In the genomic region with DNA sequence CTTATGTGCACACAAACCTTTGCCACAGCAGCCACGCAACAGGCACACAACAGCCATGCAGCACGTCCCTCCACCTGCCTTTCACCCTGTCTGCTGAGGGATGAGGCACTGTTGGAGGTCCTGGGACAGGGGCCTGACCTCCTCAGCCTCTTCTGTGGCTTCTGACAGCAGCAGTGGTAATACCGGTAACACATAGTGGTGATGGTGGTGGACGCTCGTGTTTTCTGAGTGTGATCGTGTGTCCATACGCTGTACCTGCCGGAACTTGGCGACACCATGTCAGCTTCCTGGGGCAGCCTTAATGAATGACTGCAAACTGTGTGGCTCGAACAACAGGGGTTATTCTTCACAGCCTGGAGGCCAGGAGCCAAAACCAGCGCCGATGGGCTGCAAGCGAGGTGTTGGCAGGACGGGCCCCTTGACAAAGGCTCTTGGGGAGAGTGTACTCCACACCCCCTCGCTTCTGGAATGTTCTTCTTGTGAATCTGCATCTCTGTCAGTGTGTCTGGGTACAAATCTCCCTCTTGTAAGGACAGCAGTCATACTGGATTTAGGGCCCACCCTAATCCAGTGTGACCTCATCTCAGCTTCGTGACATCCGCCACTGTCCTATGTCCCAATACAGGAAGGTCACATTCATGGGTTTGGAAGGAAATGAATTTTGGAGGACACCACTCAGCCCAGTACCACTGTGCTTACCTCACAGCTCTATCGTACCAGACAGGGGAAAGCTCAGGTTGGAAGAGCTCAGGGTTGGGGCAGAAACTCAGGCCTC, we compare ENCODE assay signal across 1 cellular context.
TF ChIP-seq lines count a peak whose summit lies in the region.

No MANE protein-coding gene starts in this region.

TF ChIP-seq in IMR-90, 13 proteins besides CTCF, POLR2A, EP300 and RAD21:
- TF ChIP-seq, protein P1, sequence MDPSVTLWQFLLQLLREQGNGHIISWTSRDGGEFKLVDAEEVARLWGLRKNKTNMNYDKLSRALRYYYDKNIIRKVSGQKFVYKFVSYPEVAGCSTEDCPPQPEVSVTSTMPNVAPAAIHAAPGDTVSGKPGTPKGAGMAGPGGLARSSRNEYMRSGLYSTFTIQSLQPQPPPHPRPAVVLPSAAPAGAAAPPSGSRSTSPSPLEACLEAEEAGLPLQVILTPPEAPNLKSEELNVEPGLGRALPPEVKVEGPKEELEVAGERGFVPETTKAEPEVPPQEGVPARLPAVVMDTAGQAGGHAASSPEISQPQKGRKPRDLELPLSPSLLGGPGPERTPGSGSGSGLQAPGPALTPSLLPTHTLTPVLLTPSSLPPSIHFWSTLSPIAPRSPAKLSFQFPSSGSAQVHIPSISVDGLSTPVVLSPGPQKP (IDR thresholded peaks at IDR 0.05; ENCODE audit: borderline replicate concordance, low read depth, low read length) = no peak
- TF ChIP-seq RFX5 (IDR thresholded peaks at IDR 0.05; ENCODE audit: low read depth, low read length) (no peak), BHLHE40 (IDR thresholded peaks at IDR 0.05; ENCODE audit: low read depth, low read length) (no peak), MXI1 (IDR thresholded peaks at IDR 0.05; ENCODE audit: borderline replicate concordance, low read depth, low read length) (no peak), MAZ (IDR thresholded peaks at IDR 0.05; ENCODE audit: borderline replicate concordance, low read depth, low read length) (no peak), CEBPB (IDR thresholded peaks at IDR 0.05; ENCODE audit: low read depth, low read length) (no peak), CHD1 (IDR thresholded peaks at IDR 0.05; ENCODE audit: low read depth, low read length) (no peak), NFE2L2 (IDR thresholded peaks at IDR 0.05; ENCODE audit: low read depth, low read length) (no peak), MAFK (IDR thresholded peaks at IDR 0.05; ENCODE audit: low read depth, low read length) (no peak), SMC3 (IDR thresholded peaks at IDR 0.05; ENCODE audit: low read depth, low read length) (no peak), RCOR1 (IDR thresholded peaks at IDR 0.05; ENCODE audit: insufficient replicate concordance, low read length) (no peak), FOS (IDR thresholded peaks at IDR 0.05; ENCODE audit: low read depth, low read length) (no peak)
- TF ChIP-seq, protein P2, sequence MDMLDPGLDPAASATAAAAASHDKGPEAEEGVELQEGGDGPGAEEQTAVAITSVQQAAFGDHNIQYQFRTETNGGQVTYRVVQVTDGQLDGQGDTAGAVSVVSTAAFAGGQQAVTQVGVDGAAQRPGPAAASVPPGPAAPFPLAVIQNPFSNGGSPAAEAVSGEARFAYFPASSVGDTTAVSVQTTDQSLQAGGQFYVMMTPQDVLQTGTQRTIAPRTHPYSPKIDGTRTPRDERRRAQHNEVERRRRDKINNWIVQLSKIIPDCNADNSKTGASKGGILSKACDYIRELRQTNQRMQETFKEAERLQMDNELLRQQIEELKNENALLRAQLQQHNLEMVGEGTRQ (IDR thresholded peaks at IDR 0.05; ENCODE audit: low read depth, low read length) = no peak
TF ChIP-seq in IMR-90: peak in this region for 0.
